ENCODE assay signal across 25 cellular contexts in genomic region chr2:158668394-158668793, GRCh38.
DNase-seq lines count a peak whose midpoint lies in the region; ATAC-seq, FAIRE-seq and TF ChIP-seq lines count a peak whose summit lies in the region.
"Had no signal": no experiment of that assay in that cellular context is flagged by ENCODE, and none has a peak within 500 bp of the region (broad histone marks: within the 10 kb centered on the region; RNA-seq: fewer than 3 reads in every experiment).

No MANE protein-coding gene starts in this region.

- WGBS in right cardiac atrium = 51% methylated on average over 4 of the region's 4 CpGs
- 48 to 62% methylated on average over 4 of the region's 4 CpGs for WGBS in testis, 2 donors

- CTCF ChIA-PET in activated CD8-positive, alpha-beta T cell treated with anti-CD3 and anti-CD28 coated beads for 36 hours (lab: Charles Lee) = no interaction called here

- H3K27ac Mint-ChIP-seq in astrocyte (ENCODE audit: unreplicated experiment) (no peak overlapping the region), endothelial cell (ENCODE audit: unreplicated experiment) (peak overlapping the region; percentile 5)
- H3K27ac Mint-ChIP-seq in activated CD8-positive, alpha-beta T cell treated with anti-CD3 and anti-CD28 coated beads for 36 hours = no peak overlapping the region
- H3K27ac Mint-ChIP-seq in effector memory CD8-positive, alpha-beta T cell = no peak overlapping the region
- H3K27ac Mint-ChIP-seq: activated CD4-positive, alpha-beta memory T cell treated with anti-CD3 and anti-CD28 coated beads for 36 hours; CD4-positive, alpha-beta T cell; T-helper 1 cell treated with Interleukin-12 subunit alpha and Interleukin-12 subunit beta and Interleukin-4 antibody, amounts not matched to agents 30 μg/mL and 1 μg/mL, for 36 hours had no signal

- no peaks in the 10 kb centered on the region for H4K20me1 ChIP-seq in astrocyte (ENCODE audit: insufficient read depth, low read length)

- H3K4me1 ChIP-seq in astrocyte (ENCODE audit: insufficient read depth, low read length) = peaks cover 25% of the 10 kb centered on the region
- peaks cover 19% of the 10 kb centered on the region for H3K4me1 ChIP-seq in right cardiac atrium (ENCODE audit: control insufficient read depth, insufficient read depth, low read length)
- H3K4me1 ChIP-seq in testis = peaks cover 5% of the 10 kb centered on the region
- H3K4me1 ChIP-seq: Peyer's patch had no signal

- H3K4me3 ChIP-seq in astrocyte (ENCODE audit: insufficient read depth, low read depth, low read length) (no peak overlapping the region), right cardiac atrium (ENCODE audit: low read length) (no peak overlapping the region), testis (no peak overlapping the region)
- H3K4me3 ChIP-seq: esophagus squamous epithelium, mucosa of descending colon, Peyer's patch, psoas muscle had no signal

- FAIRE-seq in astrocyte (lab: Jason Lieb, UNC) = no peak
- FAIRE-seq: H54 had no signal

- H3K9me3 Mint-ChIP-seq in astrocyte (ENCODE audit: unreplicated experiment) = no peaks in the 10 kb centered on the region
- no peaks in the 10 kb centered on the region for H3K9me3 Mint-ChIP-seq in endothelial cell (ENCODE audit: unreplicated experiment)
- H3K9me3 Mint-ChIP-seq in activated CD8-positive, alpha-beta T cell treated with anti-CD3 and anti-CD28 coated beads for 36 hours = no peaks in the 10 kb centered on the region
- no peaks in the 10 kb centered on the region for H3K9me3 Mint-ChIP-seq in effector memory CD8-positive, alpha-beta T cell
- H3K9me3 Mint-ChIP-seq: activated CD4-positive, alpha-beta memory T cell treated with anti-CD3 and anti-CD28 coated beads for 36 hours; CD4-positive, alpha-beta T cell; central memory CD8-positive, alpha-beta T cell; T-helper 1 cell treated with Interleukin-12 subunit alpha and Interleukin-12 subunit beta and Interleukin-4 antibody, amounts not matched to agents 30 μg/mL and 1 μg/mL, for 36 hours had no signal

- H2AFZ ChIP-seq in astrocyte (ENCODE audit: low read depth, low read length) = no peak overlapping the region

- POLR2A ChIA-PET in activated CD8-positive, alpha-beta T cell treated with anti-CD3 and anti-CD28 coated beads for 36 hours (lab: Charles Lee) = no interaction called here

- H3K27me3 ChIP-seq in astrocyte (ENCODE audit: insufficient read depth, low read length) (no peaks in the 10 kb centered on the region), right cardiac atrium (ENCODE audit: control insufficient read depth, insufficient read depth) (no peaks in the 10 kb centered on the region), testis (no peaks in the 10 kb centered on the region)
- H3K27me3 ChIP-seq: esophagus squamous epithelium, Peyer's patch had no signal

- ATAC-seq in right cardiac atrium (peak; percentile 65 to 77), HG03354 (IDR thresholded peaks at IDR 0.05; ENCODE audit: poor library complexity, severe bottlenecking, unreplicated experiment) (no peak)
- no peak for ATAC-seq in activated CD8-positive, alpha-beta T cell treated with anti-CD3 and anti-CD28 coated beads for 36 hours
- ATAC-seq in effector memory CD8-positive, alpha-beta T cell (replicated peaks) = no peak
- ATAC-seq: mucosa of descending colon, psoas muscle had no signal

- H3K4me2 ChIP-seq in astrocyte (ENCODE audit: low read length) = peak overlapping the region; percentile 37

- H3K36me3 ChIP-seq in astrocyte (ENCODE audit: insufficient read depth, low read length) (no peaks in the 10 kb centered on the region), testis (ENCODE audit: low read depth, missing control alignments) (no peaks in the 10 kb centered on the region)

- no peaks in the 10 kb centered on the region for H3K79me2 ChIP-seq in astrocyte (ENCODE audit: insufficient read depth, low read length)

- H3K4me3 Mint-ChIP-seq in astrocyte (ENCODE audit: unreplicated experiment) (no peak overlapping the region), endothelial cell (ENCODE audit: unreplicated experiment) (no peak overlapping the region)
- H3K4me3 Mint-ChIP-seq in activated CD8-positive, alpha-beta T cell treated with anti-CD3 and anti-CD28 coated beads for 36 hours = no peak overlapping the region
- H3K4me3 Mint-ChIP-seq in effector memory CD8-positive, alpha-beta T cell = no peak overlapping the region
- H3K4me3 Mint-ChIP-seq: activated CD4-positive, alpha-beta memory T cell treated with anti-CD3 and anti-CD28 coated beads for 36 hours; CD4-positive, alpha-beta T cell; central memory CD8-positive, alpha-beta T cell; T-helper 1 cell treated with Interleukin-12 subunit alpha and Interleukin-12 subunit beta and Interleukin-4 antibody, amounts not matched to agents 30 μg/mL and 1 μg/mL, for 36 hours had no signal

- H3K4me1 Mint-ChIP-seq in astrocyte (ENCODE audit: low read depth, unreplicated experiment) (peaks cover 10% of the 10 kb centered on the region), endothelial cell (ENCODE audit: unreplicated experiment) (peaks cover 18% of the 10 kb centered on the region)
- no peaks in the 10 kb centered on the region for H3K4me1 Mint-ChIP-seq in activated CD8-positive, alpha-beta T cell treated with anti-CD3 and anti-CD28 coated beads for 36 hours (ENCODE audit: low read depth)
- no peaks in the 10 kb centered on the region for H3K4me1 Mint-ChIP-seq in effector memory CD8-positive, alpha-beta T cell (ENCODE audit: low read depth in 2 of 2)
- H3K4me1 Mint-ChIP-seq: central memory CD8-positive, alpha-beta T cell had no signal

- DNase-seq in astrocyte (ENCODE audit: low read depth) = peak; percentile 69
- no peak for DNase-seq in endothelial cell (ENCODE audit: low spot score)
- peak in 2 of 3 donors; percentile 55 to 77 for DNase-seq in right cardiac atrium
- DNase-seq in testis = peak; percentile 43
- DNase-seq in activated CD8-positive, alpha-beta T cell treated with anti-CD3 and anti-CD28 coated beads for 36 hours = no peak
- no peak for DNase-seq in NCI-H146 (lab: John Stamatoyannopoulos, UW)
- no peak for DNase-seq in effector memory CD8-positive, alpha-beta T cell
- DNase-seq: activated CD4-positive, alpha-beta memory T cell treated with anti-CD3 and anti-CD28 coated beads for 36 hours; activated CD4-positive, CD25-positive, alpha-beta regulatory T cell; activated gamma-delta T cell; CD4-positive, alpha-beta T cell; esophagus squamous epithelium; KBM-7; mucosa of descending colon; NCI-H1436 treated with DMSO at 0.1 percent for 48 hours; NCI-H2171; NCI-H524; Peyer's patch; psoas muscle; stimulated activated CD4-positive, alpha-beta T cell treated with anti-CD3 and anti-CD28 coated beads, Interleukin-4, amount 100 ng/mL, for 1 hour; stimulated activated naive CD4-positive, alpha-beta T cell had no signal

- intact Hi-C loops in right cardiac atrium (cut with DNase I) = loop anchor here in 1 of 4 donors (5.0 kb wide), 1 partner anchor 49 kb away; no protein-coding TSS in a partner anchor
- intact Hi-C loops in testis (cut with DNase I; ENCODE audit: low total_unique reads) = no loop called here
- intact Hi-C loops in activated CD8-positive, alpha-beta T cell treated with anti-CD3 and anti-CD28 coated beads for 36 hours (cut with micrococcal nuclease) = no loop called here

- H3K27ac ChIP-seq in astrocyte (ENCODE audit: low read depth, low read length) (peak overlapping the region; percentile 65), right cardiac atrium (ENCODE audit: low read length) (peak overlapping the region; percentile 61), testis (no peak overlapping the region)
- H3K27ac ChIP-seq: Peyer's patch, psoas muscle had no signal

- H3K27me3 Mint-ChIP-seq in astrocyte (ENCODE audit: low read depth, unreplicated experiment) = no peaks in the 10 kb centered on the region
- H3K27me3 Mint-ChIP-seq in endothelial cell (ENCODE audit: unreplicated experiment) = peaks cover 7% of the 10 kb centered on the region
- H3K27me3 Mint-ChIP-seq in activated CD8-positive, alpha-beta T cell treated with anti-CD3 and anti-CD28 coated beads for 36 hours = no peaks in the 10 kb centered on the region
- no peaks in the 10 kb centered on the region for H3K27me3 Mint-ChIP-seq in effector memory CD8-positive, alpha-beta T cell
- H3K27me3 Mint-ChIP-seq: activated CD4-positive, alpha-beta memory T cell treated with anti-CD3 and anti-CD28 coated beads for 36 hours; CD4-positive, alpha-beta T cell; central memory CD8-positive, alpha-beta T cell had no signal

- H3K36me3 Mint-ChIP-seq in astrocyte (ENCODE audit: low read depth, unreplicated experiment) (peaks cover 16% of the 10 kb centered on the region), endothelial cell (ENCODE audit: low read depth, unreplicated experiment) (peaks cover 25% of the 10 kb centered on the region)
- peaks cover 15% of the 10 kb centered on the region for H3K36me3 Mint-ChIP-seq in activated CD8-positive, alpha-beta T cell treated with anti-CD3 and anti-CD28 coated beads for 36 hours (ENCODE audit: low read depth)
- H3K36me3 Mint-ChIP-seq in effector memory CD8-positive, alpha-beta T cell (ENCODE audit: insufficient read depth) = peaks cover 3% of the 10 kb centered on the region

- TF ChIP-seq CTCF in astrocyte (IDR thresholded peaks at IDR 0.05; ENCODE audit: insufficient read depth, low read depth, low read length) (no peak), endothelial cell (IDR thresholded peaks at IDR 0.05; ENCODE audit: unreplicated experiment) (no peak), testis (IDR thresholded peaks at IDR 0.05) (no peak)
- no peak for TF ChIP-seq CTCF in activated CD8-positive, alpha-beta T cell treated with anti-CD3 and anti-CD28 coated beads for 36 hours (IDR thresholded peaks at IDR 0.05)

- H3K9me3 ChIP-seq in astrocyte (ENCODE audit: insufficient read depth, low read depth, low read length) (no peaks in the 10 kb centered on the region), right cardiac atrium (ENCODE audit: control insufficient read depth, low read length) (no peaks in the 10 kb centered on the region), testis (no peaks in the 10 kb centered on the region)
- H3K9me3 ChIP-seq: esophagus squamous epithelium, mucosa of descending colon, Peyer's patch, psoas muscle had no signal

- H3K9ac ChIP-seq in astrocyte (ENCODE audit: low read length) = peak overlapping the region; percentile 33

- no peak for TF ChIP-seq POLR2A in testis (IDR thresholded peaks at IDR 0.05)

Comparison
In these comparisons a context has a peak if more than half of its experiments do, and no peak if none do; other contexts are left out.
1. DNase-seq: peak in astrocyte (single experiment), right cardiac atrium (2 of 3) and testis (single experiment); none in endothelial cell (single experiment), activated CD8-positive, alpha-beta T cell treated with anti-CD3 and anti-CD28 coated beads for 36 hours (single experiment), NCI-H146 (single experiment) and effector memory CD8-positive, alpha-beta T cell (0 of 3).
2. H3K27ac ChIP-seq: peak in astrocyte (single experiment) and right cardiac atrium (single experiment); none in testis (0 of 2).
3. ATAC-seq: peak in right cardiac atrium (2 of 2); none in activated CD8-positive, alpha-beta T cell treated with anti-CD3 and anti-CD28 coated beads for 36 hours (single experiment), HG03354 (single experiment) and effector memory CD8-positive, alpha-beta T cell (single experiment).